In genomic region chr15:98799461-98799971, GRCh38 we compare ENCODE assay signal across 1 cellular context.
TF ChIP-seq lines count a peak whose summit lies in the region.

No MANE protein-coding gene starts in this region.

TF ChIP-seq in GM23338, 12 proteins besides CTCF, POLR2A, EP300 and RAD21 (continued from another document):
- TF ChIP-seq ZNF462 (CRISPR knock-in tag; IDR thresholded peaks at IDR 0.05) (no peak), EZH2 (IDR thresholded peaks at IDR 0.05; ENCODE audit: low read depth, unreplicated experiment) (no peak)
TF ChIP-seq in GM23338: peak in this region for 0.
